In genomic region chr3:51942603-51943450, GRCh38 we compare ENCODE assay signal across 8 cellular contexts. TPM values are rescaled to one million over a fixed set of nuclear protein-coding genes. Genes with fewer than 3 reads are reported as not detected.
DNase-seq lines count a peak whose midpoint lies in the region; ATAC-seq lines count a peak whose summit lies in the region.

No MANE protein-coding gene starts in this region.

- peak; percentile 57 for DNase-seq in GM04504 (ENCODE audit: low read depth)
- DNase-seq in T-helper 17 cell: no peak
- DNase-seq in T47D (ENCODE audit: low read depth in 1 of 2, low spot score in 1 of 2): peak; percentile 52 to 56
- DNase-seq in kidney tubule cell (ENCODE audit: low spot score): peak; percentile 87
- DNase-seq in stimulated activated CD4-positive, alpha-beta T cell treated with anti-CD3 and anti-CD28 coated beads, Interleukin-4, amount 100 ng/mL, for 48 hours (ENCODE audit: low read depth in 2 of 2): peak; percentile 48 to 49
- no peak for DNase-seq in dedifferentiated amniotic fluid mesenchymal stem cell (ENCODE audit: extremely low spot score)

- ATAC-seq in HG03095 (IDR thresholded peaks at IDR 0.05; ENCODE audit: unreplicated experiment) (peak; percentile 28), T-helper 17 cell (no peak), GM21390 (IDR thresholded peaks at IDR 0.05; ENCODE audit: unreplicated experiment) (no peak)

- peaks cover 25% of the 10 kb centered on the region for H3K4me1 Mint-ChIP-seq in T-helper 17 cell

- H3K4me3 Mint-ChIP-seq in T-helper 17 cell: peak overlapping the region; percentile 95

- H3K9me3 ChIP-seq in T-helper 17 cell (ENCODE audit: control insufficient read depth, low read length, poor library complexity, severe bottlenecking): no peaks in the 10 kb centered on the region

- H3K36me3 Mint-ChIP-seq in T-helper 17 cell (ENCODE audit: low read depth): peaks cover 2% of the 10 kb centered on the region

- no peaks in the 10 kb centered on the region for H3K27me3 Mint-ChIP-seq in T-helper 17 cell

- H3K27ac Mint-ChIP-seq in T-helper 17 cell: peak overlapping the region; percentile 79

- in situ Hi-C loops in T47D (cut with HindIII; ENCODE audit: low pct_unique_long_range_greater_than_20kb, low sequenced_read_pairs): no loop called here

RNA-seq across cellular contexts. Expression of gene PARP3, which starts 0.7 kb away (rescaled TPM):
- 10 to 100 TPM in 1 of 2 donors, 1 to 10 TPM in 1; 8.9 to 11.4 TPM for total RNA-seq in T-helper 17 cell

RNA-seq across cellular contexts. Expression of gene RRP9, which starts 1.1 kb away (rescaled TPM):
- 10 to 100 TPM in 1 of 2 donors, 1 to 10 TPM in 1; 9.5 to 10.9 TPM for total RNA-seq in T-helper 17 cell

RNA-seq across cellular contexts. Expression of gene GPR62, which starts 12.4 kb away (rescaled TPM):
- total RNA-seq in T-helper 17 cell: not detected

RNA-seq across cellular contexts. Expression of gene PCBP4, which starts 24.4 kb away (rescaled TPM):
- total RNA-seq in T-helper 17 cell: 10 to 100 TPM; 20.2 to 28.7 TPM

RNA-seq across cellular contexts. Expression of gene ABHD14B, which starts 31.0 kb away (rescaled TPM):
- 10 to 100 TPM; 34.8 to 51.1 TPM for total RNA-seq in T-helper 17 cell

Comparison
In these comparisons a context has a peak if more than half of its experiments do, and no peak if none do; other contexts are left out.
1. DNase-seq: peak in GM04504 (single experiment), T47D (2 of 2), kidney tubule cell (single experiment) and stimulated activated CD4-positive, alpha-beta T cell treated with anti-CD3 and anti-CD28 coated beads, Interleukin-4, amount 100 ng/mL, for 48 hours (2 of 2); none in T-helper 17 cell (0 of 3) and dedifferentiated amniotic fluid mesenchymal stem cell (single experiment).